8 cellular contexts compared by ENCODE assay signal in the genomic region with DNA sequence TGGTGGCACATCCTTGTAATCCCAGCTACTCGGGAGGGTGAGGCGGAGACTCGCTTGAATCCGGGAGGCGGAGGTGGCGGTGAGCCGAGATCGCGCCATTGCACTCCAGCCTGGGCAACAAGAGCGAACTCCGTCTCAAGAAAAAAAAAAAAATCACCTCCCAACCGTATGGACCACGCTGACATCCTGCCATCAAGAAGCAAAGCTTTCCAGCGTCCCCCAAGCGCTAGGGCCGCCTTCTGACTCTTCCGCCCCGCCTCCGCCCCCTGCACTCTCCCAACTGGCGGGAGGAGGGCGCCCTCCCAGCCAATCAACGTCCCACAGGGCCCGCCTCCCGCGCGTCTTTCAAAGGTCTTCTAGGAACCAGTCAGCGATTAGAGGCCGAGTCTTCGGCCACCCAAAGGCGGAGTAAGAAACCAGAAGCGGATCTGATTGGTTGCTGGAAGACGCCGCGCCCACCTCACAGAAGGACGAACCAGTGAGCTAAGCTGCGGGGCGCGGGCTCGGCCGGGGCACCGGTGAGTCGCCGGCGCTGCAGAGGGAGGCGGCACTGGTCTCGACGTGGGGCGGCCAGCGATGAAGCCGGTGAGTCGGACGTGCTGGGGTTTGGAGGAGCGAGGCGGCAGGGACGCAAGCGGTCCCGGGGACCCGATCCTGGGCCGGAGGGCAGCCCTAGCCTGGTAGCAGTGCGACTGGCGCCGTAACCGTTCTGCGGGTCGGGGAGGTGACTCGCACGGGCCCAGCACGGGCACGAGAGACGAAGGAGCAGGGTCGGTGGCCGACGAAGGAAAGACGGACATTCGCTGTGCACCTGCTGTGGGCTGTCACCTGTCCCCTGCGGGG. TPM values are rescaled to one million over a fixed set of nuclear protein-coding genes. Genes with fewer than 3 reads are reported as not detected.
DNase-seq lines count a peak whose midpoint lies in the region; ATAC-seq and TF ChIP-seq lines count a peak whose summit lies in the region.

A gene with protein sequence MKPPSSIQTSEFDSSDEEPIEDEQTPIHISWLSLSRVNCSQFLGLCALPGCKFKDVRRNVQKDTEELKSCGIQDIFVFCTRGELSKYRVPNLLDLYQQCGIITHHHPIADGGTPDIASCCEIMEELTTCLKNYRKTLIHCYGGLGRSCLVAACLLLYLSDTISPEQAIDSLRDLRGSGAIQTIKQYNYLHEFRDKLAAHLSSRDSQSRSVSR (plus strand): TSS at position 515 of the 843 bp plus-strand sequence. CDS start 62 bp downstream, at position 577.

- H3K27ac ChIP-seq in osteoblast (ENCODE audit: low read depth, low read length) (peak within 1 kb of the TSS; percentile 56), thyroid gland (no peak within 1 kb of the TSS)

- TF ChIP-seq CTCF in osteoblast (IDR thresholded peaks at IDR 0.05; ENCODE audit: extremely low read depth, low read depth, low read length) (no peak), thyroid gland (IDR thresholded peaks at IDR 0.05) (peak; percentile 7 to 57 (median 42))

- WGBS in thyroid gland, 2 donors: 1 to 3% methylated on average over 41 to 50 of the region's 76 CpGs

- ATAC-seq in HG02610 (IDR thresholded peaks at IDR 0.05; ENCODE audit: unreplicated experiment) (peak; percentile 98), SK-N-SH treated with all-trans-retinoic acid at 6 μM for 48 hours (peak; percentile 99)

- H3K9me3 Mint-ChIP-seq in activated naive CD4-positive, alpha-beta T cell treated with anti-CD3 and anti-CD28 coated beads, Interleukin-2, amount 50 U/mL, for 24 hours: no peaks in the 10 kb centered on the region

- peak within 1 kb of the TSS; percentile 86 for H3K4me3 ChIP-seq in osteoblast (ENCODE audit: insufficient read depth, low read length)
- peak within 1 kb of the TSS; percentile 7 to 60 (median 59) for H3K4me3 ChIP-seq in thyroid gland (replicated peaks in 1 of 3)

- H3K36me3 ChIP-seq in osteoblast (ENCODE audit: insufficient read depth, low read length) (no peaks in the 10 kb centered on the region), thyroid gland (no peaks in the 10 kb centered on the region)

- no peaks in the 10 kb centered on the region for H3K27me3 ChIP-seq in osteoblast (ENCODE audit: insufficient read depth, low read length)
- H3K27me3 ChIP-seq in thyroid gland: no peaks in the 10 kb centered on the region

- peak; percentile 93 for TF ChIP-seq POLR2A in GM10847 (IDR thresholded peaks at IDR 0.05; ENCODE audit: extremely low read depth, insufficient read length)
- peak in 1 of 2 donors; percentile 87 for TF ChIP-seq POLR2A in thyroid gland (IDR thresholded peaks at IDR 0.05)

- H3K79me2 ChIP-seq in osteoblast (ENCODE audit: insufficient read depth, low read length): peaks cover 22% of the 10 kb centered on the region

- no peaks in the 10 kb centered on the region for H3K9me3 ChIP-seq in osteoblast (ENCODE audit: low read depth, low read length)
- no peaks in the 10 kb centered on the region for H3K9me3 ChIP-seq in thyroid gland

- H3K4me1 ChIP-seq in osteoblast (ENCODE audit: insufficient read depth, low read length) (peaks cover 19% of the 10 kb centered on the region), thyroid gland (peaks cover 5 to 6% of the 10 kb centered on the region in 2 donors)

- no peaks in the 10 kb centered on the region for H3K27me3 Mint-ChIP-seq in activated naive CD4-positive, alpha-beta T cell treated with anti-CD3 and anti-CD28 coated beads, Interleukin-2, amount 50 U/mL, for 24 hours

- peak within 1 kb of the TSS; percentile 97 for H2AFZ ChIP-seq in osteoblast (ENCODE audit: low read length)

- H4K20me1 ChIP-seq in osteoblast (ENCODE audit: insufficient read depth, low read length): no peaks in the 10 kb centered on the region

- no peaks in the 10 kb centered on the region for H3K36me3 Mint-ChIP-seq in activated naive CD4-positive, alpha-beta T cell treated with anti-CD3 and anti-CD28 coated beads, Interleukin-2, amount 50 U/mL, for 24 hours

- intact Hi-C loops in thyroid gland (cut with DNase I): no loop called here

- DNase-seq in NCI-H1092 (lab: John Stamatoyannopoulos, UW) (peak; percentile 99), glomerular visceral epithelial cell (ENCODE audit: extremely low spot score) (peak; percentile 100), osteoblast (ENCODE audit: insufficient read length, low spot score, missing footprints) (peak; percentile 100), thyroid gland (peak; percentile 99)

- peak within 1 kb of the TSS; percentile 93 for H3K4me2 ChIP-seq in osteoblast (ENCODE audit: insufficient read depth, low read length)

- peak within 1 kb of the TSS; percentile 81 for H3K4me3 Mint-ChIP-seq in activated naive CD4-positive, alpha-beta T cell treated with anti-CD3 and anti-CD28 coated beads, Interleukin-2, amount 50 U/mL, for 24 hours

- peaks cover 10% of the 10 kb centered on the region for H3K4me1 Mint-ChIP-seq in activated naive CD4-positive, alpha-beta T cell treated with anti-CD3 and anti-CD28 coated beads, Interleukin-2, amount 50 U/mL, for 24 hours

- peak within 1 kb of the TSS; percentile 26 for H3K27ac Mint-ChIP-seq in activated naive CD4-positive, alpha-beta T cell treated with anti-CD3 and anti-CD28 coated beads, Interleukin-2, amount 50 U/mL, for 24 hours

TF ChIP-seq in SK-N-SH treated with all-trans-retinoic acid at 6 μM for 48 hours, 23 proteins besides CTCF, POLR2A, EP300 and RAD21 (continues in another document):
- TF ChIP-seq CSDC2 (CRISPR knock-in tag; IDR thresholded peaks at IDR 0.05) (no peak), BACH2 (CRISPR knock-in tag; IDR thresholded peaks at IDR 0.05; ENCODE audit: borderline replicate concordance) (no peak), ARNTL (CRISPR knock-in tag; IDR thresholded peaks at IDR 0.05; ENCODE audit: borderline replicate concordance, low read depth) (no peak), ISL1 (CRISPR knock-in tag; IDR thresholded peaks at IDR 0.05) (no peak), ZC3H10 (CRISPR knock-in tag; IDR thresholded peaks at IDR 0.05) (no peak), SNAI2 (CRISPR knock-in tag; IDR thresholded peaks at IDR 0.05) (no peak), GLIS3 (CRISPR knock-in tag; IDR thresholded peaks at IDR 0.05) (no peak)
- TF ChIP-seq, protein P1, sequence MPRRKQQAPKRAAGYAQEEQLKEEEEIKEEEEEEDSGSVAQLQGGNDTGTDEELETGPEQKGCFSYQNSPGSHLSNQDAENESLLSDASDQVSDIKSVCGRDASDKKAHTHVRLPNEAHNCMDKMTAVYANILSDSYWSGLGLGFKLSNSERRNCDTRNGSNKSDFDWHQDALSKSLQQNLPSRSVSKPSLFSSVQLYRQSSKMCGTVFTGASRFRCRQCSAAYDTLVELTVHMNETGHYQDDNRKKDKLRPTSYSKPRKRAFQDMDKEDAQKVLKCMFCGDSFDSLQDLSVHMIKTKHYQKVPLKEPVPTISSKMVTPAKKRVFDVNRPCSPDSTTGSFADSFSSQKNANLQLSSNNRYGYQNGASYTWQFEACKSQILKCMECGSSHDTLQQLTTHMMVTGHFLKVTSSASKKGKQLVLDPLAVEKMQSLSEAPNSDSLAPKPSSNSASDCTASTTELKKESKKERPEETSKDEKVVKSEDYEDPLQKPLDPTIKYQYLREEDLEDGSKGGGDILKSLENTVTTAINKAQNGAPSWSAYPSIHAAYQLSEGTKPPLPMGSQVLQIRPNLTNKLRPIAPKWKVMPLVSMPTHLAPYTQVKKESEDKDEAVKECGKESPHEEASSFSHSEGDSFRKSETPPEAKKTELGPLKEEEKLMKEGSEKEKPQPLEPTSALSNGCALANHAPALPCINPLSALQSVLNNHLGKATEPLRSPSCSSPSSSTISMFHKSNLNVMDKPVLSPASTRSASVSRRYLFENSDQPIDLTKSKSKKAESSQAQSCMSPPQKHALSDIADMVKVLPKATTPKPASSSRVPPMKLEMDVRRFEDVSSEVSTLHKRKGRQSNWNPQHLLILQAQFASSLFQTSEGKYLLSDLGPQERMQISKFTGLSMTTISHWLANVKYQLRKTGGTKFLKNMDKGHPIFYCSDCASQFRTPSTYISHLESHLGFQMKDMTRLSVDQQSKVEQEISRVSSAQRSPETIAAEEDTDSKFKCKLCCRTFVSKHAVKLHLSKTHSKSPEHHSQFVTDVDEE (CRISPR knock-in tag; IDR thresholded peaks at IDR 0.05): no peak
- TF ChIP-seq, protein P2, sequence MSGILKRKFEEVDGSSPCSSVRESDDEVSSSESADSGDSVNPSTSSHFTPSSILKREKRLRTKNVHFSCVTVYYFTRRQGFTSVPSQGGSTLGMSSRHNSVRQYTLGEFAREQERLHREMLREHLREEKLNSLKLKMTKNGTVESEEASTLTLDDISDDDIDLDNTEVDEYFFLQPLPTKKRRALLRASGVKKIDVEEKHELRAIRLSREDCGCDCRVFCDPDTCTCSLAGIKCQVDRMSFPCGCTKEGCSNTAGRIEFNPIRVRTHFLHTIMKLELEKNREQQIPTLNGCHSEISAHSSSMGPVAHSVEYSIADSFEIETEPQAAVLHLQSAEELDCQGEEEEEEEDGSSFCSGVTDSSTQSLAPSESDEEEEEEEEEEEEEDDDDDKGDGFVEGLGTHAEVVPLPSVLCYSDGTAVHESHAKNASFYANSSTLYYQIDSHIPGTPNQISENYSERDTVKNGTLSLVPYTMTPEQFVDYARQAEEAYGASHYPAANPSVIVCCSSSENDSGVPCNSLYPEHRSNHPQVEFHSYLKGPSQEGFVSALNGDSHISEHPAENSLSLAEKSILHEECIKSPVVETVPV (CRISPR knock-in tag; IDR thresholded peaks at IDR 0.05): no peak
- TF ChIP-seq, protein P3, sequence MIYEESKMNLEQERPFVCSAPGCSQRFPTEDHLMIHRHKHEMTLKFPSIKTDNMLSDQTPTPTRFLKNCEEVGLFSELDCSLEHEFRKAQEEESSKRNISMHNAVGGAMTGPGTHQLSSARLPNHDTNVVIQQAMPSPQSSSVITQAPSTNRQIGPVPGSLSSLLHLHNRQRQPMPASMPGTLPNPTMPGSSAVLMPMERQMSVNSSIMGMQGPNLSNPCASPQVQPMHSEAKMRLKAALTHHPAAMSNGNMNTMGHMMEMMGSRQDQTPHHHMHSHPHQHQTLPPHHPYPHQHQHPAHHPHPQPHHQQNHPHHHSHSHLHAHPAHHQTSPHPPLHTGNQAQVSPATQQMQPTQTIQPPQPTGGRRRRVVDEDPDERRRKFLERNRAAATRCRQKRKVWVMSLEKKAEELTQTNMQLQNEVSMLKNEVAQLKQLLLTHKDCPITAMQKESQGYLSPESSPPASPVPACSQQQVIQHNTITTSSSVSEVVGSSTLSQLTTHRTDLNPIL (CRISPR knock-in tag; IDR thresholded peaks at IDR 0.05; ENCODE audit: low read depth): no peak

RNA-seq across cellular contexts. Expression of the gene that starts here (rescaled TPM):
- total RNA-seq in osteoblast (7.6 and 8.5 TPM in 2 replicates), thyroid gland (1 to 10 TPM in 3 of 4 donors, under 1 TPM in 1; 0.78 to 8.2 (median 4.9) TPM)
